In genomic region chr16:67967183-67967955, GRCh38 we compare ENCODE assay signal across 1 cellular context.
TF ChIP-seq lines count a peak whose summit lies in the region.

No MANE protein-coding gene starts in this region.

TF ChIP-seq in HepG2, 621 proteins besides CTCF, POLR2A, EP300 and RAD21 (continued from another document and continues in another):
- TF ChIP-seq ZFP36L1 (CRISPR knock-in tag; IDR thresholded peaks at IDR 0.05) (no peak), KLF12 (CRISPR knock-in tag; IDR thresholded peaks at IDR 0.05; ENCODE audit: borderline replicate concordance) (no peak), IKZF1 (IDR thresholded peaks at IDR 0.05) (no peak), ZNF720 (CRISPR knock-in tag; IDR thresholded peaks at IDR 0.05) (no peak), SIN3B (IDR thresholded peaks at IDR 0.05; ENCODE audit: low read length) (no peak), ZBTB21 (CRISPR knock-in tag; IDR thresholded peaks at IDR 0.05) (no peak), WIZ (CRISPR knock-in tag; IDR thresholded peaks at IDR 0.05) (no peak), EED (CRISPR knock-in tag; IDR thresholded peaks at IDR 0.05) (no peak), TOPORS (CRISPR knock-in tag; IDR thresholded peaks at IDR 0.05) (0 out of 2 replicates have a peak, but pooled peaks have one; percentile 24), ZNF564 (CRISPR knock-in tag; IDR thresholded peaks at IDR 0.05) (no peak), ZNF75D (CRISPR knock-in tag; IDR thresholded peaks at IDR 0.05; ENCODE audit: borderline replicate concordance) (no peak; the same call in 1 of the 2 replicates), DNMT3B (CRISPR knock-in tag; conservative IDR thresholded peaks at IDR 0.05) (no peak), NFKB2 (CRISPR knock-in tag; IDR thresholded peaks at IDR 0.05; ENCODE audit: borderline replicate concordance) (no peak), ZNF20 (CRISPR knock-in tag; IDR thresholded peaks at IDR 0.05) (no peak), ZNF34 (CRISPR knock-in tag; IDR thresholded peaks at IDR 0.05; ENCODE audit: borderline replicate concordance) (no peak), ZNF446 (CRISPR knock-in tag; IDR thresholded peaks at IDR 0.05) (no peak), ZNF280B (CRISPR knock-in tag; IDR thresholded peaks at IDR 0.05; ENCODE audit: borderline replicate concordance) (no peak), PAWR (CRISPR knock-in tag; IDR thresholded peaks at IDR 0.05; ENCODE audit: borderline replicate concordance) (no peak), ZNF280D (CRISPR knock-in tag; IDR thresholded peaks at IDR 0.05) (no peak), ZNF646 (CRISPR knock-in tag; IDR thresholded peaks at IDR 0.05) (no peak), CEBPZ (IDR thresholded peaks at IDR 0.05; ENCODE audit: low read length) (no peak), TEAD2 (CRISPR knock-in tag; IDR thresholded peaks at IDR 0.05) (no peak), ZBTB46 (CRISPR knock-in tag; IDR thresholded peaks at IDR 0.05; ENCODE audit: borderline replicate concordance) (no peak), SMAD9 (CRISPR knock-in tag; IDR thresholded peaks at IDR 0.05) (no peak), ZNF747 (CRISPR knock-in tag; IDR thresholded peaks at IDR 0.05; ENCODE audit: borderline replicate concordance) (no peak), ZEB1 (IDR thresholded peaks at IDR 0.05; ENCODE audit: insufficient replicate concordance, low read depth) (no peak), MTF1 (CRISPR knock-in tag; IDR thresholded peaks at IDR 0.05) (no peak), NKX3-1 (CRISPR knock-in tag; IDR thresholded peaks at IDR 0.05) (no peak), ZNF317 (CRISPR knock-in tag; IDR thresholded peaks at IDR 0.05) (peak; percentile 63), ZNF121 (CRISPR knock-in tag; IDR thresholded peaks at IDR 0.05) (peak; percentile 15; the same call in 1 of the 2 replicates), MAZ (IDR thresholded peaks at IDR 0.05; ENCODE audit: borderline replicate concordance, low read depth, low read length) (no peak), MAZ (CRISPR knock-in tag; IDR thresholded peaks at IDR 0.05; ENCODE audit: low read depth) (no peak; the same call in 1 of the 2 replicates), NFIB (CRISPR knock-in tag; IDR thresholded peaks at IDR 0.05; ENCODE audit: borderline replicate concordance) (no peak), TEAD3 (CRISPR knock-in tag; optimal IDR thresholded peaks at IDR 0.05; ENCODE audit: borderline replicate concordance) (peak; percentile 8), MZF1 (CRISPR knock-in tag; IDR thresholded peaks at IDR 0.05; ENCODE audit: borderline replicate concordance) (no peak), KIAA2018 (CRISPR knock-in tag; IDR thresholded peaks at IDR 0.05; ENCODE audit: borderline replicate concordance) (no peak), PHB2 (IDR thresholded peaks at IDR 0.05; ENCODE audit: partially characterized antibody) (no peak)
